ENCODE assay signal across 28 cellular contexts in genomic region chr12:65616022-65616421, GRCh38.
"Had no signal": no experiment of that assay in that cellular context is flagged by ENCODE, and none has a peak within 500 bp of the region (broad histone marks: within the 10 kb centered on the region; RNA-seq: fewer than 3 reads in every experiment).

No MANE protein-coding gene starts in this region.

- H3K9me3 Mint-ChIP-seq: endodermal cell had no signal

- H3K4me2 ChIP-seq: hepatocyte had no signal

- H3K4me1 Mint-ChIP-seq: naive thymus-derived CD4-positive, alpha-beta T cell; stimulated activated effector memory CD8-positive, alpha-beta T cell treated with anti-CD3 and anti-CD28 coated beads, Interleukin-12 subunit alpha, Interleukin-12 subunit beta, amount 100 ng/mL, for 72 hours had no signal

- H3K4me3 ChIP-seq: gastroesophageal sphincter, heart left ventricle, hepatocyte, left lung, ovary, psoas muscle, sigmoid colon, stomach, thyroid gland had no signal

- H2AFZ ChIP-seq: hepatocyte had no signal

- H3K79me2 ChIP-seq: hepatocyte had no signal

- H3K4me1 ChIP-seq: gastroesophageal sphincter, left lung, psoas muscle, sigmoid colon, stomach, thyroid gland had no signal

- H3K9me3 ChIP-seq: gastroesophageal sphincter, heart left ventricle, left lung, ovary, psoas muscle, sigmoid colon, stomach, thyroid gland had no signal

- H3K36me3 ChIP-seq: gastroesophageal sphincter, heart left ventricle, left lung, ovary, sigmoid colon, stomach, thyroid gland had no signal

- ATAC-seq: esophagus mucosa; foreskin keratinocyte; gastroesophageal sphincter; left lung; naive thymus-derived CD4-positive, alpha-beta T cell; psoas muscle; right cardiac atrium; stimulated activated effector memory CD8-positive, alpha-beta T cell treated with anti-CD3 and anti-CD28 coated beads, Interleukin-12 subunit alpha, Interleukin-12 subunit beta, amount 100 ng/mL, for 72 hours had no signal

- H3K27me3 ChIP-seq: foreskin keratinocyte, hepatocyte, ovary, sigmoid colon, thyroid gland had no signal

- H3K27ac Mint-ChIP-seq: dendritic cell treated with granulocyte-macrophage colony-stimulating factor and Interleukin-4, amounts not matched to agents 40 ng/mL and 50 ng/mL, for 4 days; endodermal cell; naive thymus-derived CD4-positive, alpha-beta T cell; nephron progenitor cell; stimulated activated effector memory CD8-positive, alpha-beta T cell treated with anti-CD3 and anti-CD28 coated beads, Interleukin-12 subunit alpha, Interleukin-12 subunit beta, amount 100 ng/mL, for 72 hours; type B pancreatic cell had no signal

- H3K4me3 Mint-ChIP-seq: dendritic cell treated with granulocyte-macrophage colony-stimulating factor and Interleukin-4, amounts not matched to agents 40 ng/mL and 50 ng/mL, for 4 days; endodermal cell; naive thymus-derived CD4-positive, alpha-beta T cell; nephron progenitor cell; stimulated activated effector memory CD8-positive, alpha-beta T cell treated with anti-CD3 and anti-CD28 coated beads, Interleukin-12 subunit alpha, Interleukin-12 subunit beta, amount 100 ng/mL, for 72 hours; type B pancreatic cell had no signal

- H3K27ac ChIP-seq: epithelial cell of prostate, foreskin keratinocyte, gastroesophageal sphincter, heart left ventricle, hepatocyte, left lung, ovary, psoas muscle, sigmoid colon, stomach, thyroid gland had no signal

- DNase-seq: effector CD8-positive, alpha-beta T cell; endodermal cell; foreskin keratinocyte; heart left ventricle; kidney; left lung; mesendoderm; midbrain; naive thymus-derived CD4-positive, alpha-beta T cell; nephron progenitor cell; nucleus accumbens; ovary; posterior cingulate gyrus; psoas muscle; right cardiac atrium; sigmoid colon; stimulated activated CD4-positive, alpha-beta T cell treated with anti-CD3 and anti-CD28 coated beads, Interleukin-2, amount 100 ng/mL, for 24 hours; stimulated activated CD4-positive, alpha-beta T cell treated with anti-CD3 and anti-CD28 coated beads, Interleukin-4, amount 100 ng/mL, for 24 hours; stimulated activated naive CD4-positive, alpha-beta T cell treated with Interleukin-2 at 50 U/mL for 16 hours; stomach; thyroid gland had no signal

- H3K36me3 Mint-ChIP-seq: naive thymus-derived CD4-positive, alpha-beta T cell; stimulated activated effector memory CD8-positive, alpha-beta T cell treated with anti-CD3 and anti-CD28 coated beads, Interleukin-12 subunit alpha, Interleukin-12 subunit beta, amount 100 ng/mL, for 72 hours; type B pancreatic cell had no signal
